In the genomic region with DNA sequence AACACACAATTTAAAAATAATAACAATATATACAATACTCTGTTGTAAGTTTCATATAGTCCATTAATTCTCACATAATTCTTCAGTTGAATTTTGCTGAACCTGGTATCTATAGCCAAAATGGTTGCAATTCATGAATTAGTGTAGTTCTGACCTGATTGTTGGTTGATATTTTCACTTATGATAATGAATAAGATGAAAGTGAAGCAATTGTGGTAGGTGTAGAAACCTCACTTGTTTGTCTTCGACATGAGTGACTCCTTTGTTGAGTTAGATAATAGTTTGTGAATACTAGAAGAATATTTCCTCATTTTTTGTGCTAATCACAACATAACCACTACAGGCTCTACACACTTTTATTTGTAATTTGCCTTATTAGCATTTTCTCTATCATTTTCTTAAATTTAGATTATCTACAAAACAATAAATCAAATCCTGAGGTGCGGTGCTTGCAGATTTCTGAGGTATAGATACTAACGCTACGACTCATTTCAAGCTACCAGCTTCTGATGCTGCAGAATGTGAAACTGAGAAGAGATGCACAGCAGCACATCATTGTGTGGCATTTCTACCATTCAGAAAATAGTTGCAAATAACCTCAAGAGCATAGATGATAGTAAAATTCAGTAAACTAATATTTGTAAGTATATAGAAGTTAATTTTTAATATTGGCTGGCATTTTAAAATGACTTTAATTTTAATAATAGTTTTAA, we compare ENCODE assay signal across 22 cellular contexts.
DNase-seq lines count a peak whose midpoint lies in the region; ATAC-seq and TF ChIP-seq lines count a peak whose summit lies in the region.
"Had no signal": no experiment of that assay in that cellular context is flagged by ENCODE, and none has a peak within 500 bp of the region (broad histone marks: within the 10 kb centered on the region; RNA-seq: fewer than 3 reads in every experiment).

No MANE protein-coding gene starts in this region.

- no peaks in the 10 kb centered on the region for H3K79me2 ChIP-seq in KMS-11 (ENCODE audit: insufficient read depth, low read depth)
- no peaks in the 10 kb centered on the region for H3K79me2 ChIP-seq in osteoblast (ENCODE audit: insufficient read depth, low read length)

- H3K27ac ChIP-seq in KMS-11: peak overlapping the region; percentile 48; the same call in 1 of the 2 replicates
- no peak overlapping the region for H3K27ac ChIP-seq in osteoblast (ENCODE audit: low read depth, low read length)
- H3K27ac ChIP-seq: BLaER1, heart left ventricle, RWPE1 had no signal

- no peak overlapping the region for H3K9ac ChIP-seq in KMS-11
- H3K9ac ChIP-seq: BLaER1 had no signal

- no peak for TF ChIP-seq CTCF in KMS-11 (conservative IDR thresholded peaks at IDR 0.05; ENCODE audit: low read depth, low read length)
- TF ChIP-seq CTCF in osteoblast (IDR thresholded peaks at IDR 0.05; ENCODE audit: extremely low read depth, low read depth, low read length): no peak
- TF ChIP-seq CTCF in omental fat pad (IDR thresholded peaks at IDR 0.05): no peak

- ATAC-seq in GM18868 (IDR thresholded peaks at IDR 0.05; ENCODE audit: unreplicated experiment) (peak; percentile 98), GM21423 (IDR thresholded peaks at IDR 0.05; ENCODE audit: unreplicated experiment) (peak; percentile 85), HG02981 (IDR thresholded peaks at IDR 0.05; ENCODE audit: unreplicated experiment) (peak; percentile 85), omental fat pad (ENCODE audit: low FRiP score) (no peak)
- ATAC-seq: heart left ventricle, natural killer cell had no signal

- H3K4me3 ChIP-seq in KMS-11 (IDR thresholded peaks at IDR 0.05; ENCODE audit: insufficient read depth, low read depth, low read length) (peak overlapping the region; percentile 24), osteoblast (ENCODE audit: insufficient read depth, low read length) (no peak overlapping the region)
- H3K4me3 ChIP-seq: BLaER1, heart left ventricle, lung had no signal

- H2AFZ ChIP-seq in KMS-11 (ENCODE audit: low read depth) (no peak overlapping the region), osteoblast (ENCODE audit: low read length) (no peak overlapping the region)

- no peaks in the 10 kb centered on the region; the same call in 1 of the 2 replicates for H3K27me3 ChIP-seq in KMS-11 (ENCODE audit: insufficient read depth, low read depth)
- no peaks in the 10 kb centered on the region for H3K27me3 ChIP-seq in osteoblast (ENCODE audit: insufficient read depth, low read length)
- H3K27me3 ChIP-seq: BLaER1, heart left ventricle had no signal

- H3K4me2 ChIP-seq in KMS-11 (peak overlapping the region; percentile 53), osteoblast (ENCODE audit: insufficient read depth, low read length) (no peak overlapping the region)
- H3K4me2 ChIP-seq: BLaER1 had no signal

- H3K36me3 ChIP-seq in KMS-11 (ENCODE audit: insufficient read depth) (no peaks in the 10 kb centered on the region), osteoblast (ENCODE audit: insufficient read depth, low read length) (no peaks in the 10 kb centered on the region)
- H3K36me3 ChIP-seq: BLaER1, heart left ventricle had no signal

- peaks cover 29% of the 10 kb centered on the region for H3K4me1 ChIP-seq in KMS-11 (ENCODE audit: low read depth, poor library complexity, severe bottlenecking)
- no peaks in the 10 kb centered on the region for H3K4me1 ChIP-seq in osteoblast (ENCODE audit: insufficient read depth, low read length)
- H3K4me1 ChIP-seq: BLaER1, heart left ventricle had no signal

- no peaks in the 10 kb centered on the region for H3K9me3 ChIP-seq in osteoblast (ENCODE audit: low read depth, low read length)

- DNase-seq in dermis blood vessel endothelial cell: no peak
- no peak for DNase-seq in osteoblast (ENCODE audit: insufficient read length, low spot score, missing footprints)
- no peak for DNase-seq in SKM-1 (lab: John Stamatoyannopoulos, UW; ENCODE audit: unreplicated experiment)
- no peak for DNase-seq in omental fat pad (ENCODE audit: low spot score)
- DNase-seq: activated CD4-positive, alpha-beta T cell treated with anti-CD3 and anti-CD28 coated beads for 1 hour; activated gamma-delta T cell treated with Interleukin-2 at 50 U/mL for 16 hours; activated T-cell treated with anti-CD3 and anti-CD28 coated beads, Interleukin-2, amount 50 U/mL, for 1 hour; cortex of kidney; DMS53; heart left ventricle; natural killer cell; NCI-H1417; NCI-H2081; NCI-H226; stimulated activated naive CD4-positive, alpha-beta T cell treated with Interleukin-2 at 50 U/mL for 16 hours had no signal

- H4K20me1 ChIP-seq in KMS-11 (ENCODE audit: insufficient read depth) (no peaks in the 10 kb centered on the region), osteoblast (ENCODE audit: insufficient read depth, low read length) (no peaks in the 10 kb centered on the region)
- H4K20me1 ChIP-seq: BLaER1 had no signal
